1 cellular context compared by ENCODE assay signal in the genomic region with DNA sequence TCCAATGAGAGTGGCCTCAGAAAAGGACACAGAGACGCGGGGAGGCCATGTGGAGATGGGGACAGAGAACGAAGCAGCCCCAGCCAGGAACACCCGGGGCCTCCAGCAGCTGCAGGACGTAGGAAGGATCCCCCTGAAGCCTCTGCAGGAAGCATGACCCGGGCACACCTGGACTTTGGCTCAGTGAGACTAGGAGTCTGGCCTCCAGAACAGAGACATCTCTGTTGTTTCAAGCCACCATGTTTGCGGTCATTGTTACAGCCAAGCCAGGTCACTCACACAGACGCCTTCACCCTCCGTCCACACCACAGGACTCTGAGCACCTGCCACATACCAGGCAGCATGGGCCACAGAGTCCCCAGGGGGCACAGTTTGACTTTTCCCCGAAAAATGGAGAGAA.
TF ChIP-seq lines count a peak whose summit lies in the region.

No MANE protein-coding gene starts in this region.

TF ChIP-seq in GM23338, 12 proteins besides CTCF, POLR2A, EP300 and RAD21 (continued from another document):
- TF ChIP-seq JUNB (IDR thresholded peaks at IDR 0.05; ENCODE audit: unreplicated experiment) (no peak), EZH2phosphoT487 (IDR thresholded peaks at IDR 0.05; ENCODE audit: unreplicated experiment) (no peak)
